Comparison of ENCODE assay signal across 1 cellular context in genomic region chr7:47337531-47337930, GRCh38.
TF ChIP-seq lines count a peak whose summit lies in the region.

No MANE protein-coding gene starts in this region.

TF ChIP-seq in HCT116, 20 proteins besides CTCF, POLR2A, EP300 and RAD21 (continued from another document):
- TF ChIP-seq, protein P1, sequence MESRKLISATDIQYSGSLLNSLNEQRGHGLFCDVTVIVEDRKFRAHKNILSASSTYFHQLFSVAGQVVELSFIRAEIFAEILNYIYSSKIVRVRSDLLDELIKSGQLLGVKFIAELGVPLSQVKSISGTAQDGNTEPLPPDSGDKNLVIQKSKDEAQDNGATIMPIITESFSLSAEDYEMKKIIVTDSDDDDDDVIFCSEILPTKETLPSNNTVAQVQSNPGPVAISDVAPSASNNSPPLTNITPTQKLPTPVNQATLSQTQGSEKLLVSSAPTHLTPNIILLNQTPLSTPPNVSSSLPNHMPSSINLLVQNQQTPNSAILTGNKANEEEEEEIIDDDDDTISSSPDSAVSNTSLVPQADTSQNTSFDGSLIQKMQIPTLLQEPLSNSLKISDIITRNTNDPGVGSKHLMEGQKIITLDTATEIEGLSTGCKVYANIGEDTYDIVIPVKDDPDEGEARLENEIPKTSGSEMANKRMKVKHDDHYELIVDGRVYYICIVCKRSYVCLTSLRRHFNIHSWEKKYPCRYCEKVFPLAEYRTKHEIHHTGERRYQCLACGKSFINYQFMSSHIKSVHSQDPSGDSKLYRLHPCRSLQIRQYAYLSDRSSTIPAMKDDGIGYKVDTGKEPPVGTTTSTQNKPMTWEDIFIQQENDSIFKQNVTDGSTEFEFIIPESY (IDR thresholded peaks at IDR 0.05; ENCODE audit: extremely low read depth, insufficient replicate concordance, low read length) = no peak
- no peak for TF ChIP-seq SIN3A (IDR thresholded peaks at IDR 0.05; ENCODE audit: low read depth)
